5 cellular contexts compared by ENCODE assay signal in genomic region chr4:171599628-171600027, GRCh38.
"Had no signal": no experiment of that assay in that cellular context is flagged by ENCODE, and none has a peak within 500 bp of the region (broad histone marks: within the 10 kb centered on the region; RNA-seq: fewer than 3 reads in every experiment).

No MANE protein-coding gene starts in this region.

- H3K4me3 Mint-ChIP-seq: IgD-negative memory B cell had no signal

- H3K4me1 Mint-ChIP-seq: IgD-negative memory B cell had no signal

- DNase-seq: IMR-90, KG1 had no signal

- H3K27ac Mint-ChIP-seq: IgD-negative memory B cell had no signal

- ATAC-seq: HepG2, K562 had no signal

- H3K36me3 Mint-ChIP-seq: IgD-negative memory B cell had no signal
